Comparison of ENCODE assay signal across 8 cellular contexts in genomic region chr14:23468704-23469126, GRCh38. TPM values are rescaled to one million over a fixed set of nuclear protein-coding genes. Genes with fewer than 3 reads are reported as not detected.
DNase-seq lines count a peak whose midpoint lies in the region; ATAC-seq and TF ChIP-seq lines count a peak whose summit lies in the region.

No MANE protein-coding gene starts in this region.

- TF ChIP-seq CTCF in suprapubic skin (IDR thresholded peaks at IDR 0.05) = no peak

- no peak overlapping the region for H3K27ac ChIP-seq in iPS-18a (ENCODE audit: low read length)
- peak overlapping the region; percentile 63 for H3K27ac ChIP-seq in suprapubic skin

- DNase-seq in HEK293T (ENCODE audit: extremely low spot score) (no peak), suprapubic skin (ENCODE audit: low spot score in 2 of 2) (no peak), SW480 (ENCODE audit: low spot score) (no peak), NCI-H1436 treated with DMSO at 0.1 percent for 48 hours (lab: John Stamatoyannopoulos, UW) (no peak), medulla oblongata (ENCODE audit: extremely low spot score) (no peak), Ammon's horn (ENCODE audit: low spot score) (no peak)
- no peak for DNase-seq in activated naive CD8-positive, alpha-beta T cell treated with anti-CD3 and anti-CD28 coated beads, Interleukin-2, amount 50 U/mL, for 24 hours

- H3K4me3 Mint-ChIP-seq in activated naive CD8-positive, alpha-beta T cell treated with anti-CD3 and anti-CD28 coated beads, Interleukin-2, amount 50 U/mL, for 24 hours = no peak overlapping the region

- no peaks in the 10 kb centered on the region for H3K9me3 Mint-ChIP-seq in activated naive CD8-positive, alpha-beta T cell treated with anti-CD3 and anti-CD28 coated beads, Interleukin-2, amount 50 U/mL, for 24 hours

- H3K27ac Mint-ChIP-seq in activated naive CD8-positive, alpha-beta T cell treated with anti-CD3 and anti-CD28 coated beads, Interleukin-2, amount 50 U/mL, for 24 hours = no peak overlapping the region

- peak overlapping the region; percentile 38 for H3K9ac ChIP-seq in iPS-18a (ENCODE audit: low read length)

- H3K27me3 ChIP-seq in iPS-18a (ENCODE audit: control insufficient read depth, insufficient read depth, low read length) (no peaks in the 10 kb centered on the region), suprapubic skin (peaks cover 4% of the 10 kb centered on the region)

- no peaks in the 10 kb centered on the region for H3K27me3 Mint-ChIP-seq in activated naive CD8-positive, alpha-beta T cell treated with anti-CD3 and anti-CD28 coated beads, Interleukin-2, amount 50 U/mL, for 24 hours

- H3K36me3 Mint-ChIP-seq in activated naive CD8-positive, alpha-beta T cell treated with anti-CD3 and anti-CD28 coated beads, Interleukin-2, amount 50 U/mL, for 24 hours (ENCODE audit: low read depth) = peaks cover 25% of the 10 kb centered on the region

- TF ChIP-seq EP300 in suprapubic skin (IDR thresholded peaks at IDR 0.05) = peak; percentile 11

- POLR2A ChIA-PET in HEK293T (lab: Yijun Ruan, JAX) = interaction anchor here (0.6 to 1.2 kb wide), 4 partner anchors 10 to 91 kb away, joined by 3 read pairs; no protein-coding TSS in a partner anchor

- no peak for TF ChIP-seq POLR2A in suprapubic skin (IDR thresholded peaks at IDR 0.05)

- H3K4me1 ChIP-seq in iPS-18a (ENCODE audit: control insufficient read depth, low read depth, low read length) = no peaks in the 10 kb centered on the region
- H3K4me1 ChIP-seq in suprapubic skin = peaks cover 13% of the 10 kb centered on the region

- CTCF ChIA-PET in HEK293T (lab: Yijun Ruan, JAX) = no interaction called here

- H3K4me3 ChIP-seq in iPS-18a (ENCODE audit: low read length) = peak overlapping the region; percentile 45
- H3K4me3 ChIP-seq in suprapubic skin = peak overlapping the region; percentile 84

- no peaks in the 10 kb centered on the region for H3K4me1 Mint-ChIP-seq in activated naive CD8-positive, alpha-beta T cell treated with anti-CD3 and anti-CD28 coated beads, Interleukin-2, amount 50 U/mL, for 24 hours

- peak; percentile 0 for ATAC-seq in activated naive CD8-positive, alpha-beta T cell treated with anti-CD3 and anti-CD28 coated beads, Interleukin-2, amount 50 U/mL, for 24 hours

- H3K9me3 ChIP-seq in iPS-18a (ENCODE audit: control insufficient read depth, low read depth, low read length) (no peaks in the 10 kb centered on the region), suprapubic skin (no peaks in the 10 kb centered on the region)

- H3K36me3 ChIP-seq in iPS-18a (ENCODE audit: control insufficient read depth, low read depth, low read length) (peaks cover 25% of the 10 kb centered on the region), suprapubic skin (peaks cover 27% of the 10 kb centered on the region)

- WGBS in suprapubic skin = 74% methylated on average over 15 of the region's 15 CpGs

TF ChIP-seq in HEK293T, 16 proteins besides CTCF, POLR2A, EP300 and RAD21:
- TF ChIP-seq ARNT (IDR thresholded peaks at IDR 0.05) (no peak), L3MBTL2 (conservative IDR thresholded peaks at IDR 0.05) (0 out of 2 replicates have a peak, but pooled peaks have one; percentile 61)

RNA-seq across cellular contexts. Expression of gene NGDN, which starts 0.8 kb away (rescaled TPM):
- 10 to 100 TPM; 31.1 to 61.4 (median 46.5) TPM for total RNA-seq in suprapubic skin

RNA-seq across cellular contexts. Expression of gene MYH7, which starts 33.3 kb away (rescaled TPM):
- not detected for total RNA-seq in suprapubic skin
